In genomic region chr4:57020467-57021101, GRCh38 we compare ENCODE assay signal across 13 cellular contexts. TPM values are rescaled to one million over a fixed set of nuclear protein-coding genes. Genes with fewer than 3 reads are reported as not detected.
DNase-seq lines count a peak whose midpoint lies in the region; ATAC-seq and TF ChIP-seq lines count a peak whose summit lies in the region.
"Had no signal": no experiment of that assay in that cellular context is flagged by ENCODE, and none has a peak within 500 bp of the region (broad histone marks: within the 10 kb centered on the region; RNA-seq: fewer than 3 reads in every experiment).

No MANE protein-coding gene starts in this region.

- no peak for TF ChIP-seq CTCF in body of pancreas (IDR thresholded peaks at IDR 0.05)

- H3K9me2 ChIP-seq in GM23248 (ENCODE audit: insufficient read depth): no peaks in the 10 kb centered on the region

- H3K27me3 ChIP-seq in GM23248 (replicated peaks; ENCODE audit: insufficient read depth): no peaks in the 10 kb centered on the region
- no peaks in the 10 kb centered on the region for H3K27me3 ChIP-seq in body of pancreas
- H3K27me3 ChIP-seq: dorsolateral prefrontal cortex had no signal

- intact Hi-C loops in body of pancreas (cut with DNase I): no loop called here

- peaks cover 41% of the 10 kb centered on the region for H3K4me1 ChIP-seq in GM23248 (ENCODE audit: insufficient read depth)
- no peaks in the 10 kb centered on the region for H3K4me1 ChIP-seq in body of pancreas
- H3K4me1 ChIP-seq: parathyroid adenoma had no signal

- H2AFZ ChIP-seq in GM23248: no peak overlapping the region
- H2AFZ ChIP-seq: parathyroid adenoma had no signal

- ATAC-seq in body of pancreas: peak; percentile 38

- peak; percentile 67 for DNase-seq in A172 (ENCODE audit: low spot score)
- DNase-seq in GM23248: peak; percentile 91
- no peak for DNase-seq in body of pancreas
- peak; percentile 86 for DNase-seq in iris pigment epithelial cell (ENCODE audit: low read depth)
- DNase-seq in NOMO-1 treated with dmso at 0.1 percent for 144 hours (lab: John Stamatoyannopoulos, UW; ENCODE audit: unreplicated experiment): no peak
- DNase-seq in NCI-H146 treated with DMSO at 0.1 percent for 48 hours (lab: John Stamatoyannopoulos, UW; ENCODE audit: unreplicated experiment): no peak
- DNase-seq in Ammon's horn (ENCODE audit: low spot score): no peak
- no peak for DNase-seq in RPMI8226
- DNase-seq: activated T-cell treated with anti-CD3 and anti-CD28 coated beads, Interleukin-2, amount 50 U/mL, for 1 hour; CD4-positive, CD25-positive, alpha-beta regulatory T cell; dorsolateral prefrontal cortex; MM.1S had no signal

- H3K4me2 ChIP-seq in GM23248 (ENCODE audit: unreplicated experiment): peak overlapping the region; percentile 49

- H3K9ac ChIP-seq in GM23248: peak overlapping the region; percentile 10; the same call in 1 of the 2 replicates
- H3K9ac ChIP-seq: parathyroid adenoma had no signal

- TF ChIP-seq POLR2A in body of pancreas (IDR thresholded peaks at IDR 0.05): no peak

- H3K27ac ChIP-seq in GM23248 (peak overlapping the region; percentile 75), body of pancreas (no peak overlapping the region)
- H3K27ac ChIP-seq: dorsolateral prefrontal cortex, parathyroid adenoma had no signal

- in situ Hi-C loops in GM23248 (cut with MboI): no loop called here

- H4K20me1 ChIP-seq in GM23248 (ENCODE audit: insufficient read depth): no peaks in the 10 kb centered on the region

- H3K79me2 ChIP-seq in GM23248 (ENCODE audit: insufficient read depth): no peaks in the 10 kb centered on the region; the same call in 1 of the 2 replicates
- H3K79me2 ChIP-seq: parathyroid adenoma had no signal

- H3K9me3 ChIP-seq in GM23248 (ENCODE audit: low read depth) (no peaks in the 10 kb centered on the region), body of pancreas (no peaks in the 10 kb centered on the region)

- peaks cover 83% of the 10 kb centered on the region for H3F3A ChIP-seq in GM23248 (ENCODE audit: insufficient read depth)

- H3K36me3 ChIP-seq in GM23248 (ENCODE audit: low read depth): peaks cover 54% of the 10 kb centered on the region
- H3K36me3 ChIP-seq in body of pancreas (replicated peaks in 1 of 2; ENCODE audit: insufficient read depth in 1 of 2, low read depth in 2 of 2): peaks cover 12 to 50% of the 10 kb centered on the region in 2 donors

- WGBS in GM23248 (ENCODE audit: low coverage in 1 of 2, low lambda C conversion rate in 2 of 2, missing lambda C conversion rate in 2 of 2), 2 experiments: 94 to 96% methylated on average over 5 of the region's 5 CpGs
- 94 to 96% methylated on average over 5 of the region's 5 CpGs for WGBS in body of pancreas, 2 donors

- H3K4me3 ChIP-seq in GM23248 (no peak overlapping the region), body of pancreas (no peak overlapping the region)
- H3K4me3 ChIP-seq: dorsolateral prefrontal cortex had no signal

RNA-seq across cellular contexts. Expression of gene POLR2B, which starts 41.9 kb away (rescaled TPM):
- total RNA-seq in A172 (2014; rRNA removed; shearing (Covaris generic)): 138 and 174 TPM in 2 replicates
- 83.5 and 86.1 TPM in 2 replicates for total RNA-seq in GM23248 (2014; rRNA removed; shearing (Covaris generic))
- polyA plus RNA-seq in GM23248 (2016; fragmentation: Nextera tagmentation; extraction: Ambion mirVana): 47.6 and 50.8 TPM in 2 replicates
- total RNA-seq in body of pancreas: 10 to 100 TPM; 38.6 to 46.2 TPM

RNA-seq across cellular contexts. Expression of gene NOA1, which starts 43.2 kb away (rescaled TPM):
- total RNA-seq in A172 (2014; rRNA removed; shearing (Covaris generic)): 11.0 and 12.0 TPM in 2 replicates
- 17.3 and 19.3 TPM in 2 replicates for total RNA-seq in GM23248 (2014; rRNA removed; shearing (Covaris generic))
- 9.1 and 9.5 TPM in 2 replicates for polyA plus RNA-seq in GM23248 (2016; fragmentation: Nextera tagmentation; extraction: Ambion mirVana)
- total RNA-seq in body of pancreas: 10 to 100 TPM; 27.7 to 30.6 TPM

Comparison
In these comparisons a context has a peak if more than half of its experiments do, and no peak if none do; other contexts are left out.
1. DNase-seq: peak in A172 (single experiment), GM23248 (single experiment) and iris pigment epithelial cell (single experiment); none in body of pancreas (0 of 4), NOMO-1 treated with dmso at 0.1 percent for 144 hours (single experiment), NCI-H146 treated with DMSO at 0.1 percent for 48 hours (single experiment), Ammon's horn (single experiment) and RPMI8226 (single experiment).